Comparison of ENCODE assay signal across 18 cellular contexts in genomic region chr6:96934087-96934486, GRCh38. TPM values are rescaled to one million over a fixed set of nuclear protein-coding genes. Genes with fewer than 3 reads are reported as not detected.
DNase-seq lines count a peak whose midpoint lies in the region; ATAC-seq lines count a peak whose summit lies in the region.
"Had no signal": no experiment of that assay in that cellular context is flagged by ENCODE, and none has a peak within 500 bp of the region (broad histone marks: within the 10 kb centered on the region; RNA-seq: fewer than 3 reads in every experiment).

No MANE protein-coding gene starts in this region.

- peak overlapping the region; percentile 9 for H3K27ac ChIP-seq in temporal lobe (ENCODE audit: low read depth, low read length)
- H3K27ac ChIP-seq: BLaER1, KMS-11 had no signal

- ATAC-seq in GM18867 (IDR thresholded peaks at IDR 0.05; ENCODE audit: unreplicated experiment) (peak; percentile 37), HG02610 (IDR thresholded peaks at IDR 0.05; ENCODE audit: unreplicated experiment) (peak; percentile 56), HG03442 (IDR thresholded peaks at IDR 0.05; ENCODE audit: unreplicated experiment) (peak; percentile 47), HG02623 (IDR thresholded peaks at IDR 0.05; ENCODE audit: unreplicated experiment) (no peak)
- ATAC-seq: GM23338, HepG2 had no signal

- no peak for DNase-seq in stimulated activated CD4-positive, alpha-beta T cell treated with anti-CD3 and anti-CD28 coated beads, Interleukin-2, amount 100 ng/mL, for 24 hours
- DNase-seq in LoVo (ENCODE audit: low spot score), result no peak
- DNase-seq: 8988T; AML-193; Caco-2; CD8-positive, alpha-beta memory T cell; DND-41; GDM1; H7 had no signal

RNA-seq across cellular contexts. Expression of gene KLHL32, which starts 9.6 kb away (rescaled TPM):
- total RNA-seq in temporal lobe, result 11.3 TPM

RNA-seq across cellular contexts. Expression of gene NDUFAF4, which starts 36.4 kb away (rescaled TPM):
- 32.9 TPM for total RNA-seq in temporal lobe
